Comparison of ENCODE assay signal across 19 cellular contexts in the genomic region with DNA sequence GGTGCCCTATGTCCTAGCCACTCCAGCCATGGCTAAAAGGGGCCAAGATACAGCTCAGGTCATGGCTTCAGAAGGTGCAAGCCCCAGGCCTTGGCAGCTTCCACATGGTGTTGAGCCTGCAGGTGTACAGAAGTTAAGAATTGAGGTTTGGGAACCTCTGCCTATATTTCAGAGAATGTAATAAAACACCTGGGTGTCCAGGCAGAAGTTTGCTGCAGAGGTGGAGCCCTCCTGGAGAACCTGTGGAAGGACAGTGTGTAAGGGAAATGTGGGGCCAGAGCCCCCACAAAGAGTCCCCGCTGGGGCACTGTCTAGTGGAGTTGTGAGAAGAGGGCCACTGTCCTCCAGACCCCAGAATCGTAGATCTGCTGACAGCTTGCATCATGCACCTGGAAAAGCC.
A peak's percentile ranks its signal among the peaks of the same experiment; 100 is the strongest.
DNase-seq lines count a peak whose midpoint lies in the region; ATAC-seq and TF ChIP-seq lines count a peak whose summit lies in the region.
"Had no signal": no experiment of that assay in that cellular context is flagged by ENCODE, and none has a peak within 500 bp of the region (broad histone marks: within the 10 kb centered on the region; RNA-seq: fewer than 3 reads in every experiment).

No MANE protein-coding gene starts in this region.

- H3K9me3 ChIP-seq in HEK293 (ENCODE audit: control insufficient read depth, insufficient read depth, low read depth, low read length) (peaks cover 2% of the 10 kb centered on the region), iPS-18c (ENCODE audit: control insufficient read depth, insufficient read depth, low read length) (peaks cover 5% of the 10 kb centered on the region), body of pancreas (peaks cover 0 to 13% (median 0%) of the 10 kb centered on the region in 3 donors)

- no peaks in the 10 kb centered on the region for H3K27me3 Mint-ChIP-seq in activated CD4-positive, alpha-beta T cell treated with anti-CD3 and anti-CD28 coated beads for 36 hours

- H3K27ac ChIP-seq in HEK293 (ENCODE audit: extremely low read depth, low read depth, low read length) (no peak overlapping the region), body of pancreas (no peak overlapping the region)

- peaks cover 24% of the 10 kb centered on the region for H3K9me3 Mint-ChIP-seq in activated CD4-positive, alpha-beta T cell treated with anti-CD3 and anti-CD28 coated beads for 36 hours (ENCODE audit: low read depth)

- no peak for TF ChIP-seq POLR2A in body of pancreas (IDR thresholded peaks at IDR 0.05)

- TF ChIP-seq CTCF in HEK293 (tag by site-specific recombination; IDR thresholded peaks at IDR 0.05) (no peak), body of pancreas (IDR thresholded peaks at IDR 0.05) (no peak)

- ATAC-seq in body of pancreas = no peak
- ATAC-seq in activated CD4-positive, alpha-beta T cell treated with anti-CD3 and anti-CD28 coated beads for 36 hours = no peak
- ATAC-seq: GM12878, GM23338, HCT116 had no signal

- H3K4me1 ChIP-seq in HEK293 (ENCODE audit: control insufficient read depth, insufficient read depth, low read length) (peaks cover 8% of the 10 kb centered on the region; the same call in 1 of the 2 replicates), body of pancreas (no peaks in the 10 kb centered on the region)

- H3K36me3 ChIP-seq in HEK293 (ENCODE audit: control insufficient read depth in 2 of 2, insufficient read depth in 1 of 2, low read length in 2 of 2) (no peaks in the 10 kb centered on the region), body of pancreas (replicated peaks in 1 of 2; ENCODE audit: insufficient read depth in 1 of 2, low read depth in 2 of 2) (no peaks in the 10 kb centered on the region)

- H3K4me3 ChIP-seq in HEK293 (ENCODE audit: low read depth, low read length) (no peak overlapping the region), iPS-18c (ENCODE audit: insufficient read depth, low read depth, low read length) (peak overlapping the region; percentile 15; the same call in 1 of the 2 replicates), body of pancreas (no peak overlapping the region)
- H3K4me3 ChIP-seq: GM12878, GM23338 had no signal

- peaks cover 2% of the 10 kb centered on the region for H3K36me3 Mint-ChIP-seq in activated CD4-positive, alpha-beta T cell treated with anti-CD3 and anti-CD28 coated beads for 36 hours (ENCODE audit: low read depth)

- CTCF ChIA-PET in HEK293 (lab: Yijun Ruan, JAX) = no interaction called here
- CTCF ChIA-PET in activated CD4-positive, alpha-beta T cell treated with anti-CD3 and anti-CD28 coated beads for 36 hours (lab: Charles Lee) = no interaction called here

- WGBS in body of pancreas, 2 donors = 46 to 63% methylated on average over 2 of the region's 2 CpGs

- intact Hi-C loops in body of pancreas (cut with DNase I) = no loop called here
- intact Hi-C loops in activated CD4-positive, alpha-beta T cell treated with anti-CD3 and anti-CD28 coated beads for 36 hours (cut with DNase I, micrococcal nuclease) = no loop called here

- no peak overlapping the region for H3K4me3 Mint-ChIP-seq in activated CD4-positive, alpha-beta T cell treated with anti-CD3 and anti-CD28 coated beads for 36 hours
- H3K4me3 Mint-ChIP-seq: CD4-positive, alpha-beta memory T cell; GM23338; H9; HFFc6 had no signal

- no peaks in the 10 kb centered on the region for H3K4me1 Mint-ChIP-seq in activated CD4-positive, alpha-beta T cell treated with anti-CD3 and anti-CD28 coated beads for 36 hours
- H3K4me1 Mint-ChIP-seq: CD4-positive, alpha-beta memory T cell had no signal

- no peaks in the 10 kb centered on the region for H3K27me3 ChIP-seq in body of pancreas

- POLR2A ChIA-PET in HEK293 (lab: Yijun Ruan, JAX) = no interaction called here
- POLR2A ChIA-PET in activated CD4-positive, alpha-beta T cell treated with anti-CD3 and anti-CD28 coated beads for 36 hours (lab: Charles Lee) = no interaction called here

- no peak overlapping the region for H3K27ac Mint-ChIP-seq in activated CD4-positive, alpha-beta T cell treated with anti-CD3 and anti-CD28 coated beads for 36 hours
- H3K27ac Mint-ChIP-seq: CD4-positive, alpha-beta memory T cell; GM23338; H9; HFFc6 had no signal

- DNase-seq in NCI-H2227 (lab: John Stamatoyannopoulos, UW; ENCODE audit: unreplicated experiment) (peak; percentile 2), NCI-H2227 treated with DMSO at 0.1 percent for 48 hours (lab: John Stamatoyannopoulos, UW) (no peak), body of pancreas (no peak)
- no peak for DNase-seq in activated CD4-positive, alpha-beta T cell treated with anti-CD3 and anti-CD28 coated beads for 36 hours
- DNase-seq: 8988T; C1 segment of cervical spinal cord; Calu3; CD4-positive, alpha-beta memory T cell; COR-L47; DMS79; EL; GDM1; H9; HFFc6 had no signal

TF ChIP-seq in HEK293, 187 proteins besides CTCF, POLR2A, EP300 and RAD21:
- TF ChIP-seq SETDB1 (IDR thresholded peaks at IDR 0.05; ENCODE audit: insufficient read length, low read length) (peak; percentile 72), ZNF530 (tag by site-specific recombination; IDR thresholded peaks at IDR 0.05; ENCODE audit: low read depth) (no peak), ZNF626 (tag by site-specific recombination; IDR thresholded peaks at IDR 0.05) (0 out of 2 replicates have a peak, but pooled peaks have one; percentile 58)
